Comparison of ENCODE assay signal across 13 cellular contexts in the genomic region with DNA sequence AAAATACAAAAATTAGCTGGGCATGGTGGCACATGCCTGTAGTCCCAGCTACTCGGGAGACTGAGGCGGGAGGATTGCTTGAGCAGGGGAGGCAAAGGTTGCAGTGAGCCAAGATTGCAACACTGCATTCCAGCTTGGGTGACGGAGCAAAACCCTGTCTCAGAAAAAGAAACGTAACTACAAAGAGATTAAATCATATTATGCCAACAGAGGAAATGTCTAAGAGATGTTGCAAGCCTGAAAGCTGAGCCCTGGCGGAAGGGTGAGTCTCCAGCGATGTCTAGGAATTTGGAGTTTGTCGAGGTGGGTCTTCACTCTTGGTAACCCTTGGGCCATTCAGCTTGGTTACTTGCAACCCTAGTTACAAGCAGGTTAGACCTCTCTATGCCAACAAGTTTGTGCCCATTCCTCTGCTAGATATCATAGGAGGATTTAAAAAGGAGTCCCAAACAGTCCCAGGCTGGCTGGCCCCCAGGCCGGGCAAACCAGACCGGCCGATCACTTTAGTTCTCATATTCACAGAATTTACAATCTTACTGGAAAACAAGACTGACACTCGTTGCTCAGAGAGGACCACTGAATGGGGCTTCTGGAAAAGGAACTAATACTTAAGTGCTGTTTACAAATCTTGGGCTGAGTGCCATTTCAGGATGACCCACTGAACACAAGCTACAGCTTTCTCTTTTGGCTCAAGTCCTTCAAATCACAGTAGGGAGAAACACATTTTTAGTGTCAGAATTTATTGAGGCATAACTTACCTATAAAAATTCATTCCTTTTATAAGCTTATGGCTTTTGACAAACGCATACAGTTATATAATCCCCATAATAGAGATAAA. TPM values are rescaled to one million over a fixed set of nuclear protein-coding genes. Genes with fewer than 3 reads are reported as not detected.
A peak's percentile ranks its signal among the peaks of the same experiment; 100 is the strongest.
DNase-seq lines count a peak whose midpoint lies in the region; ATAC-seq and TF ChIP-seq lines count a peak whose summit lies in the region.
"Had no signal": no experiment of that assay in that cellular context is flagged by ENCODE, and none has a peak within 500 bp of the region (broad histone marks: within the 10 kb centered on the region; RNA-seq: fewer than 3 reads in every experiment).

No MANE protein-coding gene starts in this region.

- DNase-seq in AG20443 (ENCODE audit: low spot score) (peak; percentile 73), brain microvascular endothelial cell (peak; percentile 71), mesenchymal stem cell (peak; percentile 35), HUDEP-2 (lab: John Stamatoyannopoulos, UW; ENCODE audit: unreplicated experiment in 76 of 76) (no peak), HAP-1 (ENCODE audit: low spot score in 2 of 2) (no peak)
- DNase-seq: activated naive CD4-positive, alpha-beta T cell; CD4-positive, alpha-beta T cell; effector memory CD4-positive, alpha-beta T cell; left cardiac atrium; WERI-Rb-1 had no signal

- WGBS in mesenchymal stem cell: 88% methylated on average over 9 of the region's 12 CpGs

- no peaks in the 10 kb centered on the region for H3K27me3 ChIP-seq in brain microvascular endothelial cell (replicated peaks)
- peaks cover 2 to 5% of the 10 kb centered on the region in 2 experiments for H3K27me3 ChIP-seq in mesenchymal stem cell (ENCODE audit: control insufficient read depth in 1 of 2, insufficient read depth in 1 of 2, low read length in 2 of 2)
- no peaks in the 10 kb centered on the region for H3K27me3 ChIP-seq in HAP-1 (ENCODE audit: low read depth)

- no peak overlapping the region for H2BK12ac ChIP-seq in mesenchymal stem cell (ENCODE audit: low read length in 2 of 2)

- no peak overlapping the region for H3K14ac ChIP-seq in mesenchymal stem cell (ENCODE audit: low read length in 2 of 2)

- H3K9me3 ChIP-seq in mesenchymal stem cell (ENCODE audit: control insufficient read depth, low read length): no peaks in the 10 kb centered on the region
- no peaks in the 10 kb centered on the region for H3K9me3 ChIP-seq in HAP-1

- H2AK5ac ChIP-seq in mesenchymal stem cell (ENCODE audit: low read length, severe bottlenecking): no peak overlapping the region

- no peak overlapping the region for H3K4me3 ChIP-seq in brain microvascular endothelial cell (ENCODE audit: low read depth, low read length)
- H3K4me3 ChIP-seq in mesenchymal stem cell (ENCODE audit: insufficient read depth in 1 of 2, low read depth in 1 of 2, low read length in 2 of 2): no peak overlapping the region
- no peak overlapping the region for H3K4me3 ChIP-seq in HAP-1

- no peak overlapping the region for H2BK120ac ChIP-seq in mesenchymal stem cell (ENCODE audit: low read depth, low read length)

- TF ChIP-seq CTCF in brain microvascular endothelial cell (IDR thresholded peaks at IDR 0.05; ENCODE audit: low read depth, low read length, missing control alignments): no peak

- no peaks in the 10 kb centered on the region for H3K36me3 ChIP-seq in brain microvascular endothelial cell (replicated peaks)
- no peaks in the 10 kb centered on the region for H3K36me3 ChIP-seq in mesenchymal stem cell (ENCODE audit: control insufficient read depth in 1 of 2, insufficient read depth in 2 of 2, low read depth in 1 of 2, low read length in 2 of 2)
- no peaks in the 10 kb centered on the region for H3K36me3 ChIP-seq in HAP-1 (replicated peaks)
- H3K36me3 ChIP-seq: WERI-Rb-1 had no signal

- H3K4me1 ChIP-seq in mesenchymal stem cell (ENCODE audit: control insufficient read depth, insufficient read depth, low read depth, low read length): no peaks in the 10 kb centered on the region
- H3K4me1 ChIP-seq in HAP-1: no peaks in the 10 kb centered on the region

- H4K8ac ChIP-seq in mesenchymal stem cell (ENCODE audit: low read length): no peak overlapping the region

- no peak for TF ChIP-seq EP300 in Ishikawa (IDR thresholded peaks at IDR 0.05; ENCODE audit: borderline replicate concordance)

- H3K23ac ChIP-seq in mesenchymal stem cell (ENCODE audit: low read length in 2 of 2): no peak overlapping the region

- no peak overlapping the region for H2AFZ ChIP-seq in mesenchymal stem cell (ENCODE audit: low read depth, low read length)

- H3K79me1 ChIP-seq in mesenchymal stem cell (replicated peaks; ENCODE audit: low read length, poor library complexity, severe bottlenecking): no peaks in the 10 kb centered on the region

- H4K91ac ChIP-seq in mesenchymal stem cell (ENCODE audit: low read length): no peak overlapping the region

- H3K9ac ChIP-seq in mesenchymal stem cell (ENCODE audit: low read length): no peak overlapping the region

- H2BK5ac ChIP-seq in mesenchymal stem cell (ENCODE audit: low read depth, low read length, poor library complexity, severe bottlenecking): no peak overlapping the region

- in situ Hi-C loops in brain microvascular endothelial cell (cut with HindIII; ENCODE audit: low pct_ligation_motif_present, low sequenced_read_pairs) (no loop called here), HAP-1 (cut with MboI; ENCODE audit: low sequenced_read_pairs) (no loop called here)

- H3K4ac ChIP-seq in mesenchymal stem cell (ENCODE audit: low read depth in 1 of 2, low read length in 2 of 2): no peak overlapping the region

- peak overlapping the region; percentile 12 for H3K27ac ChIP-seq in brain microvascular endothelial cell
- H3K27ac ChIP-seq in mesenchymal stem cell (ENCODE audit: low read length, poor library complexity, severe bottlenecking): no peak overlapping the region
- H3K27ac ChIP-seq: WERI-Rb-1 had no signal

- no peak for ATAC-seq in GM18873 (IDR thresholded peaks at IDR 0.05; ENCODE audit: low FRiP score, unreplicated experiment)
- no peak for ATAC-seq in GM21737 (IDR thresholded peaks at IDR 0.05; ENCODE audit: unreplicated experiment)

- H2BK15ac ChIP-seq in mesenchymal stem cell (ENCODE audit: low read depth, poor library complexity, severe bottlenecking): no peak overlapping the region

- H3K18ac ChIP-seq in mesenchymal stem cell (ENCODE audit: low read depth in 1 of 2, low read length in 2 of 2): no peak overlapping the region

- no peak for TF ChIP-seq RAD21 in Ishikawa (IDR thresholded peaks at IDR 0.05; ENCODE audit: low read depth)

- no peak overlapping the region for H3K4me2 ChIP-seq in mesenchymal stem cell (ENCODE audit: low read length, poor library complexity, severe bottlenecking)

TF ChIP-seq in Ishikawa, 13 proteins besides CTCF, POLR2A, EP300 and RAD21:
- TF ChIP-seq TAF1 (IDR thresholded peaks at IDR 0.05; ENCODE audit: low read depth) (no peak), CEBPB (IDR thresholded peaks at IDR 0.05) (peak; percentile 52; the same call in 1 of the 2 replicates), ZBTB7A (IDR thresholded peaks at IDR 0.05; ENCODE audit: low read depth) (no peak), TEAD4 (IDR thresholded peaks at IDR 0.05) (0 out of 2 replicates have a peak, but pooled peaks have one; percentile 7), NFIC (IDR thresholded peaks at IDR 0.05) (no peak)
- TF ChIP-seq, protein P1, sequence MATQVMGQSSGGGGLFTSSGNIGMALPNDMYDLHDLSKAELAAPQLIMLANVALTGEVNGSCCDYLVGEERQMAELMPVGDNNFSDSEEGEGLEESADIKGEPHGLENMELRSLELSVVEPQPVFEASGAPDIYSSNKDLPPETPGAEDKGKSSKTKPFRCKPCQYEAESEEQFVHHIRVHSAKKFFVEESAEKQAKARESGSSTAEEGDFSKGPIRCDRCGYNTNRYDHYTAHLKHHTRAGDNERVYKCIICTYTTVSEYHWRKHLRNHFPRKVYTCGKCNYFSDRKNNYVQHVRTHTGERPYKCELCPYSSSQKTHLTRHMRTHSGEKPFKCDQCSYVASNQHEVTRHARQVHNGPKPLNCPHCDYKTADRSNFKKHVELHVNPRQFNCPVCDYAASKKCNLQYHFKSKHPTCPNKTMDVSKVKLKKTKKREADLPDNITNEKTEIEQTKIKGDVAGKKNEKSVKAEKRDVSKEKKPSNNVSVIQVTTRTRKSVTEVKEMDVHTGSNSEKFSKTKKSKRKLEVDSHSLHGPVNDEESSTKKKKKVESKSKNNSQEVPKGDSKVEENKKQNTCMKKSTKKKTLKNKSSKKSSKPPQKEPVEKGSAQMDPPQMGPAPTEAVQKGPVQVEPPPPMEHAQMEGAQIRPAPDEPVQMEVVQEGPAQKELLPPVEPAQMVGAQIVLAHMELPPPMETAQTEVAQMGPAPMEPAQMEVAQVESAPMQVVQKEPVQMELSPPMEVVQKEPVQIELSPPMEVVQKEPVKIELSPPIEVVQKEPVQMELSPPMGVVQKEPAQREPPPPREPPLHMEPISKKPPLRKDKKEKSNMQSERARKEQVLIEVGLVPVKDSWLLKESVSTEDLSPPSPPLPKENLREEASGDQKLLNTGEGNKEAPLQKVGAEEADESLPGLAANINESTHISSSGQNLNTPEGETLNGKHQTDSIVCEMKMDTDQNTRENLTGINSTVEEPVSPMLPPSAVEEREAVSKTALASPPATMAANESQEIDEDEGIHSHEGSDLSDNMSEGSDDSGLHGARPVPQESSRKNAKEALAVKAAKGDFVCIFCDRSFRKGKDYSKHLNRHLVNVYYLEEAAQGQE (IDR thresholded peaks at IDR 0.05; ENCODE audit: low read depth): no peak
- TF ChIP-seq, protein P2, sequence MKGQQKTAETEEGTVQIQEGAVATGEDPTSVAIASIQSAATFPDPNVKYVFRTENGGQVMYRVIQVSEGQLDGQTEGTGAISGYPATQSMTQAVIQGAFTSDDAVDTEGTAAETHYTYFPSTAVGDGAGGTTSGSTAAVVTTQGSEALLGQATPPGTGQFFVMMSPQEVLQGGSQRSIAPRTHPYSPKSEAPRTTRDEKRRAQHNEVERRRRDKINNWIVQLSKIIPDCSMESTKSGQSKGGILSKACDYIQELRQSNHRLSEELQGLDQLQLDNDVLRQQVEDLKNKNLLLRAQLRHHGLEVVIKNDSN (IDR thresholded peaks at IDR 0.05): no peak

RNA-seq across cellular contexts. Expression of a gene that starts 27.1 kb away (rescaled TPM):
- 6.8 TPM for polyA plus RNA-seq in mesenchymal stem cell (2013, experiment 1 of 2)
- polyA plus RNA-seq in mesenchymal stem cell (2013, experiment 2 of 2): 7.1 TPM

RNA-seq across cellular contexts. Expression of a gene that starts 59.9 kb away (rescaled TPM):
- not detected for polyA plus RNA-seq in mesenchymal stem cell (2013, experiment 1 of 2)
- not detected for polyA plus RNA-seq in mesenchymal stem cell (2013, experiment 2 of 2)

Comparison
In these comparisons a context has a peak if more than half of its experiments do, and no peak if none do; other contexts are left out.
1. DNase-seq: peak in AG20443 (single experiment), brain microvascular endothelial cell (single experiment) and mesenchymal stem cell (single experiment); none in HUDEP-2 (0 of 76) and HAP-1 (0 of 2).